1 cellular context compared by ENCODE assay signal in genomic region chr1:171195781-171196180, GRCh38.
A peak's percentile ranks its signal among the peaks of the same experiment; 100 is the strongest.
TF ChIP-seq lines count a peak whose summit lies in the region.

No MANE protein-coding gene starts in this region.

TF ChIP-seq in liver, 16 proteins besides CTCF, POLR2A, EP300 and RAD21 (continued from another document):
- TF ChIP-seq REST (IDR thresholded peaks at IDR 0.05): peak; percentile 22
- TF ChIP-seq SP1 (IDR thresholded peaks at IDR 0.05): peak; percentile 72
- peak; percentile 92 to 93 for TF ChIP-seq HNF4A (conservative IDR thresholded peaks at IDR 0.05)
- no peak for TF ChIP-seq EGR1 (IDR thresholded peaks at IDR 0.05; ENCODE audit: low read depth in 2 of 2)
- TF ChIP-seq FOXA1 (IDR thresholded peaks at IDR 0.05): no peak
- no peak for TF ChIP-seq TAF1 (conservative IDR thresholded peaks at IDR 0.05)
- TF ChIP-seq HNF4G (IDR thresholded peaks at IDR 0.05): peak; percentile 73
- peak in 1 of 2 donors; percentile 74 for TF ChIP-seq RXRA (IDR thresholded peaks at IDR 0.05)
- no peak for TF ChIP-seq NR2F2 (IDR thresholded peaks at IDR 0.05)
- TF ChIP-seq ATF3 (IDR thresholded peaks at IDR 0.05): peak; percentile 27
- TF ChIP-seq ZBTB33 (IDR thresholded peaks at IDR 0.05): peak; percentile 29
- TF ChIP-seq YY1 (IDR thresholded peaks at IDR 0.05): peak; percentile 45
- peak; percentile 48 for TF ChIP-seq FOXA2 (IDR thresholded peaks at IDR 0.05)
